27 cellular contexts compared by ENCODE assay signal in genomic region chr2:229726643-229727042, GRCh38. TPM values are rescaled to one million over a fixed set of nuclear protein-coding genes. Genes with fewer than 3 reads are reported as not detected.
"Had no signal": no experiment of that assay in that cellular context is flagged by ENCODE, and none has a peak within 500 bp of the region (broad histone marks: within the 10 kb centered on the region; RNA-seq: fewer than 3 reads in every experiment).

No MANE protein-coding gene starts in this region.

- DNase-seq: cortex of kidney; effector memory CD8-positive, alpha-beta T cell; erythroblast; esophagus squamous epithelium; head of caudate nucleus; left cardiac atrium; left ventricle myocardium superior; natural killer cell; occipital lobe; ovary; posterior cingulate gyrus; psoas muscle; right cardiac atrium; spleen; stimulated activated CD4-positive, alpha-beta T cell treated with anti-CD3 and anti-CD28 coated beads, Interleukin-4, amount 100 ng/mL, for 4 hours; stimulated activated naive CD8-positive, alpha-beta T cell treated with anti-CD3 and anti-CD28 coated beads, Interleukin-15, Interleukin-2, amounts not matched to agents 100 U/mL and 50 U/mL, for 24 hours; testis; tibial artery had no signal

- H3K36me3 Mint-ChIP-seq: memory B cell; natural killer cell; stimulated activated memory B cell treated with anti-CD40 and anti-IgM and Interleukin-4, amounts not matched to agents 10 μg/mL and 1 μg/mL and 100 μg/mL, for 72 hours; type B pancreatic cell had no signal

- H3K4me1 ChIP-seq: esophagus squamous epithelium, psoas muscle, spleen, testis had no signal

- H3K4me2 ChIP-seq: hepatocyte had no signal

- H3K4me3 ChIP-seq: esophagus squamous epithelium, hepatocyte, lung, ovary, psoas muscle, skin epidermis, spleen, testis, tibial artery had no signal

- H3K27ac ChIP-seq: esophagus squamous epithelium, hepatocyte, ovary, psoas muscle, skin epidermis, spleen, testis, tibial artery had no signal

- H3K79me2 ChIP-seq: hepatocyte had no signal

- H3K9me3 ChIP-seq: esophagus squamous epithelium, ovary, psoas muscle, spleen, testis, tibial artery had no signal

- H3K36me3 ChIP-seq: esophagus squamous epithelium, ovary, spleen, tibial artery had no signal

- FAIRE-seq: endometrium, frontal cortex, islet of Langerhans had no signal

- ATAC-seq: effector memory CD8-positive, alpha-beta T cell; left ventricle myocardium superior; natural killer cell; psoas muscle; stimulated activated memory B cell treated with anti-CD40 and anti-IgM and Interleukin-4, amounts not matched to agents 10 μg/mL and 1 μg/mL and 100 μg/mL, for 72 hours; stimulated activated naive CD8-positive, alpha-beta T cell treated with anti-CD3 and anti-CD28 coated beads, Interleukin-15, Interleukin-2, amounts not matched to agents 100 U/mL and 50 U/mL, for 24 hours had no signal

- H3K9me3 Mint-ChIP-seq: effector memory CD8-positive, alpha-beta T cell; natural killer cell; stimulated activated memory B cell treated with anti-CD40 and anti-IgM and Interleukin-4, amounts not matched to agents 10 μg/mL and 1 μg/mL and 100 μg/mL, for 72 hours; type B pancreatic cell had no signal

- H3K27me3 ChIP-seq: hepatocyte, ovary, testis, tibial artery had no signal

- H3K4me3 Mint-ChIP-seq: effector memory CD8-positive, alpha-beta T cell; memory B cell; natural killer cell; stimulated activated memory B cell treated with anti-CD40 and anti-IgM and Interleukin-4, amounts not matched to agents 10 μg/mL and 1 μg/mL and 100 μg/mL, for 72 hours; type B pancreatic cell had no signal

- H3K4me1 Mint-ChIP-seq: memory B cell; natural killer cell; stimulated activated memory B cell treated with anti-CD40 and anti-IgM and Interleukin-4, amounts not matched to agents 10 μg/mL and 1 μg/mL and 100 μg/mL, for 72 hours had no signal

- H2AFZ ChIP-seq: hepatocyte had no signal

- H3K27ac Mint-ChIP-seq: effector memory CD8-positive, alpha-beta T cell; memory B cell; natural killer cell; stimulated activated memory B cell treated with anti-CD40 and anti-IgM and Interleukin-4, amounts not matched to agents 10 μg/mL and 1 μg/mL and 100 μg/mL, for 72 hours; type B pancreatic cell had no signal

RNA-seq across cellular contexts. Expression of gene DNER, which starts 12.3 kb away (rescaled TPM):
- total RNA-seq: natural killer cell had no signal
- polyA plus RNA-seq: hepatocyte had no signal
